1 cellular context compared by ENCODE assay signal in the genomic region with DNA sequence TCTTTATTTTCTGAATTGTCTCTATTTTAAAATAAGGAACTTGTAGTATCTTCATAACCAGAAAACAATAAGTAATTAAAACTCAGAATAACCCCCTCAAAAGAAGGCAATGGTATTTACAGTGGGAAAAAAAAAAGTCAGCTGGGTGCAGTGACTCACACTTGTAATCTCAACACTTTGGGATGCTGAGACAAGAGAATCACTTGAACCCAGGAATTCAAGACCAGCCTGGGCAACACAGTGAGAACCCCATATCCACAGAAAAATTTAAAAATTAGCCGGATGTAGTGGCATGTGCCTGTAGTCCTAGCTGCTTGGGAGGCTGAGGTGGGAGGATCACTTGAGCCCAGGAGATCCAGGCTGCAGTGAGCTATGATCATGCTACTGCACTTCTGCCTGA.
TF ChIP-seq lines count a peak whose summit lies in the region.

No MANE protein-coding gene starts in this region.

TF ChIP-seq in IMR-90, 13 proteins besides CTCF, POLR2A, EP300 and RAD21:
- no peak for TF ChIP-seq SMC3 (IDR thresholded peaks at IDR 0.05; ENCODE audit: low read depth, low read length)
- peak; percentile 74 for TF ChIP-seq FOS (IDR thresholded peaks at IDR 0.05; ENCODE audit: low read depth, low read length)
- 0 out of 2 replicates have a peak, but pooled peaks have one; percentile 25 for TF ChIP-seq USF2 (IDR thresholded peaks at IDR 0.05; ENCODE audit: low read depth, low read length)
